23 cellular contexts compared by ENCODE assay signal in the genomic region with DNA sequence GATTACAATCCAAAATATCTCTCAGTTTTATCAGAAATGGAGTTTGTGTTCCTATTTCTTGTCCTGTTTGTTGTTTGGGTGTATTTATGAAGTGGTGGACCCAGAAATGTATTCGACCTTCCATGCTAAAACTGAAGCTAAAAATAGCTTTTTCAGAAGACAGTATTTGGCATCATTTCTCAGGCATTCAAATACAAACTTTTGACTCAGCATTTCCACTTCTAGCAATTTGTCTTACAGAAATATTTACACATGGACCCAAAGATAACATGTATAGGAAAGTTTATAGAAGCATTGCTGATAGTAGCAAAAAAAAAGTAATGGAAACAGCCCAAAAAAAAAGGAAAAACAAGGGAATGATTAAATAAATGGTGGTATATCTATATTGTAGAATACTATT.
"Had no signal": no experiment of that assay in that cellular context is flagged by ENCODE, and none has a peak within 500 bp of the region (broad histone marks: within the 10 kb centered on the region; RNA-seq: fewer than 3 reads in every experiment).

No MANE protein-coding gene starts in this region.

- H3K4me1 ChIP-seq: lower lobe of right lung, right atrium auricular region, suprapubic skin, tibial nerve had no signal

- DNase-seq: activated B cell treated with CpG ODN at 0.5 μM for 24 hours; activated CD4-positive, alpha-beta T cell treated with anti-CD3 and anti-CD28 coated beads for 36 hours; activated CD4-positive, alpha-beta T cell treated with anti-CD3 and anti-CD28 coated beads, Interleukin-2, amount 50 U/mL, for 48 hours; activated CD8-positive, alpha-beta memory T cell treated with anti-CD3 and anti-CD28 coated beads, Interleukin-2, amount 50 U/mL, for 48 hours; activated naive CD4-positive, alpha-beta T cell treated with Interleukin-2 at 50 U/mL for 16 hours; activated naive CD8-positive, alpha-beta T cell treated with anti-CD3 and anti-CD28 coated beads for 36 hours; activated T-cell treated with anti-CD3 and anti-CD28 coated beads, Interleukin-2, amount 50 U/mL, for 4 hours; amniotic stem cell; body of pancreas; effector memory CD4-positive, alpha-beta T cell; kidney; lower lobe of right lung; naive thymus-derived CD4-positive, alpha-beta T cell; ovary; psoas muscle; stimulated activated CD4-positive, alpha-beta T cell treated with anti-CD3 and anti-CD28 coated beads, Interleukin-12 subunit alpha, Interleukin-12 subunit beta, amount 100 ng/mL, for 4 hours; stimulated activated naive CD8-positive, alpha-beta T cell treated with anti-CD3 and anti-CD28 coated beads, Interleukin-15, amount 100 ng/mL, for 72 hours; T-helper 1 cell had no signal

- H3K27me3 ChIP-seq: body of pancreas, ovary, right atrium auricular region, suprapubic skin, tibial nerve had no signal

- H3K4me3 ChIP-seq: body of pancreas, lower lobe of right lung, ovary, psoas muscle, right atrium auricular region, suprapubic skin, tibial nerve had no signal

- H3K27ac ChIP-seq: body of pancreas, lower lobe of right lung, ovary, psoas muscle, right atrium auricular region, suprapubic skin, tibial nerve had no signal

- H3K9me3 ChIP-seq: ovary, psoas muscle, right atrium auricular region, suprapubic skin had no signal

- H3K36me3 ChIP-seq: lower lobe of right lung, ovary, right atrium auricular region, suprapubic skin had no signal

- ATAC-seq: activated CD4-positive, alpha-beta T cell treated with anti-CD3 and anti-CD28 coated beads for 36 hours; activated T-cell treated with anti-CD3 and anti-CD28 coated beads, Interleukin-2, amount 50 U/mL, for 4 hours; body of pancreas; left lobe of liver; lower lobe of right lung; naive thymus-derived CD4-positive, alpha-beta T cell; psoas muscle; stimulated activated effector memory CD8-positive, alpha-beta T cell treated with anti-CD3 and anti-CD28 coated beads, Interleukin-12 subunit alpha, Interleukin-12 subunit beta, amount 100 ng/mL, for 72 hours; stimulated activated naive CD8-positive, alpha-beta T cell treated with anti-CD3 and anti-CD28 coated beads, Interleukin-15, amount 100 ng/mL, for 72 hours had no signal
